Comparison of ENCODE assay signal across 22 cellular contexts in genomic region chr2:19659375-19659774, GRCh38.
DNase-seq lines count a peak whose midpoint lies in the region; ATAC-seq and TF ChIP-seq lines count a peak whose summit lies in the region.
"Had no signal": no experiment of that assay in that cellular context is flagged by ENCODE, and none has a peak within 500 bp of the region (broad histone marks: within the 10 kb centered on the region; RNA-seq: fewer than 3 reads in every experiment).

No MANE protein-coding gene starts in this region.

- H3K36me3 ChIP-seq in brain microvascular endothelial cell (replicated peaks) = no peaks in the 10 kb centered on the region
- H3K36me3 ChIP-seq: BE2C; BLaER1 treated with 17β-estradiol and CSF1 and Interleukin-3, amounts not matched to agents 10 nM and 100 nM had no signal

- TF ChIP-seq CTCF in HFF-Myc (IDR thresholded peaks at IDR 0.05; ENCODE audit: low read depth, low read length, missing control alignments) (no peak), fibroblast of villous mesenchyme (IDR thresholded peaks at IDR 0.05; ENCODE audit: insufficient read depth, low read depth, low read length) (no peak), brain microvascular endothelial cell (IDR thresholded peaks at IDR 0.05; ENCODE audit: low read depth, low read length, missing control alignments) (no peak)

- DNase-seq in HFF-Myc (ENCODE audit: extremely low read depth, low read depth) = peak; percentile 75
- peak; percentile 61 for DNase-seq in NCI-H524 treated with DMSO at 0.1 percent for 48 hours (lab: John Stamatoyannopoulos, UW)
- DNase-seq in fibroblast of villous mesenchyme (ENCODE audit: low read depth) = peak; percentile 64
- DNase-seq in brain microvascular endothelial cell = no peak
- no peak for DNase-seq in stimulated activated CD4-positive, alpha-beta T cell treated with anti-CD3 and anti-CD28 coated beads, Interleukin-2, amount 100 ng/mL, for 48 hours
- DNase-seq: 8988T; ACHN; AML-193; BE2C; CD4-positive, alpha-beta T cell; CD8-positive, alpha-beta memory T cell; DMS153; DMS79; EL; GDM1; GM23248; H7; HCEC 1CT had no signal

- H3K4me3 ChIP-seq in HFF-Myc (replicated peaks; ENCODE audit: low read depth, low read length) (no peak overlapping the region), fibroblast of villous mesenchyme (ENCODE audit: low read depth, low read length) (no peak overlapping the region), brain microvascular endothelial cell (ENCODE audit: low read depth, low read length) (no peak overlapping the region)
- H3K4me3 ChIP-seq: A549; BLaER1 treated with 17β-estradiol and CSF1 and Interleukin-3, amounts not matched to agents 10 nM and 100 nM; GM12878; GM23248 had no signal

- no peak overlapping the region for H3K27ac ChIP-seq in brain microvascular endothelial cell
- H3K27ac ChIP-seq: A549; BLaER1 treated with 17β-estradiol and CSF1 and Interleukin-3, amounts not matched to agents 10 nM and 100 nM; GM23248 had no signal

- no peak for ATAC-seq in HG02973 (IDR thresholded peaks at IDR 0.05; ENCODE audit: unreplicated experiment)
- ATAC-seq: A549, GM12878 had no signal

- no peaks in the 10 kb centered on the region for H3K27me3 ChIP-seq in brain microvascular endothelial cell (replicated peaks)
- H3K27me3 ChIP-seq: BLaER1 treated with 17β-estradiol and CSF1 and Interleukin-3, amounts not matched to agents 10 nM and 100 nM had no signal

- in situ Hi-C loops in brain microvascular endothelial cell (cut with HindIII; ENCODE audit: low pct_ligation_motif_present, low sequenced_read_pairs) = no loop called here

Comparison
In these comparisons a context has a peak if more than half of its experiments do, and no peak if none do; other contexts are left out.
1. DNase-seq: peak in HFF-Myc (single experiment), NCI-H524 treated with DMSO at 0.1 percent for 48 hours (single experiment) and fibroblast of villous mesenchyme (single experiment); none in brain microvascular endothelial cell (single experiment) and stimulated activated CD4-positive, alpha-beta T cell treated with anti-CD3 and anti-CD28 coated beads, Interleukin-2, amount 100 ng/mL, for 48 hours (0 of 2).